Comparison of ENCODE assay signal across 1 cellular context in the genomic region with DNA sequence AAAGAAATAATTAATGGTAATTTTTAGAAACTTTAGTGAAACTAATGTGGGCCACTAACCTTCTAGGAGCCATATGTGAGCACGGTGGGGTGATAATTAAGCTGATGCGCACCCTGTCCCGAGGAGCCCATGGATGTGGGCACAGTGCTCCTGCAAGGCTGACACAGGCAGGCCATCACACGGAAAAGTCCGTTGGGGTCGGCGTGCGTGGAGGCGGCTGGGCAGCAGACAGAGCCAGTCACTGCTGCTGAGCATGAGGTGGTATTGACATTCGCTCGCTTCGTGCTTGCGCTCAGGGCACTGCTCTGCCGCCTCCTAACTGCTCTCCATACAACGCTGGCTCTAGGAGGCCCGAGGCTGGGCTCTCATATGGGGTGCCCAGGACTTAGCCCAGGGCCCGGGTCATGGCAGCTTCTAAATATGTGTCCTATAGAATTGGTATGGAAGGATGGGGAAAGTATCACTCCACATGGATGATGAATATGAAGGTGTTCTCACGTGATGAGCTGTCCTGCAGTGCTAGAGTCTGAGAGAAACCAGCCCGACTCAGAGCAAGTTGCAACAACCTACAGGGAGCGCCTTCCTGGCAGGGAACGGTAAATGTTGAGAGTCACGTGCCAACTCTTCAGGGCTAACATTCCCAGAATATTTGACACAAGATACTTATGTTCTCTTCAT.
TF ChIP-seq lines count a peak whose summit lies in the region.

No MANE protein-coding gene starts in this region.

TF ChIP-seq in WTC11, 78 proteins besides CTCF, POLR2A, EP300 and RAD21 (continued from another document):
- TF ChIP-seq ATF3 (CRISPR knock-in tag; conservative IDR thresholded peaks at IDR 0.05) = no peak
- TF ChIP-seq, protein P1, sequence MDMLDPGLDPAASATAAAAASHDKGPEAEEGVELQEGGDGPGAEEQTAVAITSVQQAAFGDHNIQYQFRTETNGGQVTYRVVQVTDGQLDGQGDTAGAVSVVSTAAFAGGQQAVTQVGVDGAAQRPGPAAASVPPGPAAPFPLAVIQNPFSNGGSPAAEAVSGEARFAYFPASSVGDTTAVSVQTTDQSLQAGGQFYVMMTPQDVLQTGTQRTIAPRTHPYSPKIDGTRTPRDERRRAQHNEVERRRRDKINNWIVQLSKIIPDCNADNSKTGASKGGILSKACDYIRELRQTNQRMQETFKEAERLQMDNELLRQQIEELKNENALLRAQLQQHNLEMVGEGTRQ (CRISPR knock-in tag; IDR thresholded peaks at IDR 0.05) = no peak
- TF ChIP-seq, protein P2, sequence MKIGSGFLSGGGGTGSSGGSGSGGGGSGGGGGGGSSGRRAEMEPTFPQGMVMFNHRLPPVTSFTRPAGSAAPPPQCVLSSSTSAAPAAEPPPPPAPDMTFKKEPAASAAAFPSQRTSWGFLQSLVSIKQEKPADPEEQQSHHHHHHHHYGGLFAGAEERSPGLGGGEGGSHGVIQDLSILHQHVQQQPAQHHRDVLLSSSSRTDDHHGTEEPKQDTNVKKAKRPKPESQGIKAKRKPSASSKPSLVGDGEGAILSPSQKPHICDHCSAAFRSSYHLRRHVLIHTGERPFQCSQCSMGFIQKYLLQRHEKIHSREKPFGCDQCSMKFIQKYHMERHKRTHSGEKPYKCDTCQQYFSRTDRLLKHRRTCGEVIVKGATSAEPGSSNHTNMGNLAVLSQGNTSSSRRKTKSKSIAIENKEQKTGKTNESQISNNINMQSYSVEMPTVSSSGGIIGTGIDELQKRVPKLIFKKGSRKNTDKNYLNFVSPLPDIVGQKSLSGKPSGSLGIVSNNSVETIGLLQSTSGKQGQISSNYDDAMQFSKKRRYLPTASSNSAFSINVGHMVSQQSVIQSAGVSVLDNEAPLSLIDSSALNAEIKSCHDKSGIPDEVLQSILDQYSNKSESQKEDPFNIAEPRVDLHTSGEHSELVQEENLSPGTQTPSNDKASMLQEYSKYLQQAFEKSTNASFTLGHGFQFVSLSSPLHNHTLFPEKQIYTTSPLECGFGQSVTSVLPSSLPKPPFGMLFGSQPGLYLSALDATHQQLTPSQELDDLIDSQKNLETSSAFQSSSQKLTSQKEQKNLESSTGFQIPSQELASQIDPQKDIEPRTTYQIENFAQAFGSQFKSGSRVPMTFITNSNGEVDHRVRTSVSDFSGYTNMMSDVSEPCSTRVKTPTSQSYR (CRISPR knock-in tag; IDR thresholded peaks at IDR 0.05) = no peak
- TF ChIP-seq, protein P3, sequence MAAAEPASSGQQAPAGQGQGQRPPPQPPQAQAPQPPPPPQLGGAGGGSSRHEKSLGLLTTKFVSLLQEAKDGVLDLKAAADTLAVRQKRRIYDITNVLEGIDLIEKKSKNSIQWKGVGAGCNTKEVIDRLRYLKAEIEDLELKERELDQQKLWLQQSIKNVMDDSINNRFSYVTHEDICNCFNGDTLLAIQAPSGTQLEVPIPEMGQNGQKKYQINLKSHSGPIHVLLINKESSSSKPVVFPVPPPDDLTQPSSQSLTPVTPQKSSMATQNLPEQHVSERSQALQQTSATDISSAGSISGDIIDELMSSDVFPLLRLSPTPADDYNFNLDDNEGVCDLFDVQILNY (CRISPR knock-in tag; IDR thresholded peaks at IDR 0.05) = no peak
- no peak for TF ChIP-seq FOXP1 (CRISPR knock-in tag; IDR thresholded peaks at IDR 0.05; ENCODE audit: borderline replicate concordance)
- TF ChIP-seq, protein P4, sequence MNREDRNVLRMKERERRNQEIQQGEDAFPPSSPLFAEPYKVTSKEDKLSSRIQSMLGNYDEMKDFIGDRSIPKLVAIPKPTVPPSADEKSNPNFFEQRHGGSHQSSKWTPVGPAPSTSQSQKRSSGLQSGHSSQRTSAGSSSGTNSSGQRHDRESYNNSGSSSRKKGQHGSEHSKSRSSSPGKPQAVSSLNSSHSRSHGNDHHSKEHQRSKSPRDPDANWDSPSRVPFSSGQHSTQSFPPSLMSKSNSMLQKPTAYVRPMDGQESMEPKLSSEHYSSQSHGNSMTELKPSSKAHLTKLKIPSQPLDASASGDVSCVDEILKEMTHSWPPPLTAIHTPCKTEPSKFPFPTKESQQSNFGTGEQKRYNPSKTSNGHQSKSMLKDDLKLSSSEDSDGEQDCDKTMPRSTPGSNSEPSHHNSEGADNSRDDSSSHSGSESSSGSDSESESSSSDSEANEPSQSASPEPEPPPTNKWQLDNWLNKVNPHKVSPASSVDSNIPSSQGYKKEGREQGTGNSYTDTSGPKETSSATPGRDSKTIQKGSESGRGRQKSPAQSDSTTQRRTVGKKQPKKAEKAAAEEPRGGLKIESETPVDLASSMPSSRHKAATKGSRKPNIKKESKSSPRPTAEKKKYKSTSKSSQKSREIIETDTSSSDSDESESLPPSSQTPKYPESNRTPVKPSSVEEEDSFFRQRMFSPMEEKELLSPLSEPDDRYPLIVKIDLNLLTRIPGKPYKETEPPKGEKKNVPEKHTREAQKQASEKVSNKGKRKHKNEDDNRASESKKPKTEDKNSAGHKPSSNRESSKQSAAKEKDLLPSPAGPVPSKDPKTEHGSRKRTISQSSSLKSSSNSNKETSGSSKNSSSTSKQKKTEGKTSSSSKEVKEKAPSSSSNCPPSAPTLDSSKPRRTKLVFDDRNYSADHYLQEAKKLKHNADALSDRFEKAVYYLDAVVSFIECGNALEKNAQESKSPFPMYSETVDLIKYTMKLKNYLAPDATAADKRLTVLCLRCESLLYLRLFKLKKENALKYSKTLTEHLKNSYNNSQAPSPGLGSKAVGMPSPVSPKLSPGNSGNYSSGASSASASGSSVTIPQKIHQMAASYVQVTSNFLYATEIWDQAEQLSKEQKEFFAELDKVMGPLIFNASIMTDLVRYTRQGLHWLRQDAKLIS (CRISPR knock-in tag; IDR thresholded peaks at IDR 0.05; ENCODE audit: borderline replicate concordance) = no peak
- no peak for TF ChIP-seq SP1 (CRISPR knock-in tag; conservative IDR thresholded peaks at IDR 0.05)
- TF ChIP-seq PRRX2 (CRISPR knock-in tag; IDR thresholded peaks at IDR 0.05) = no peak
- no peak for TF ChIP-seq OVOL2 (CRISPR knock-in tag; IDR thresholded peaks at IDR 0.05; ENCODE audit: borderline replicate concordance)
- TF ChIP-seq MLX (CRISPR knock-in tag; IDR thresholded peaks at IDR 0.05) = no peak
- TF ChIP-seq TP53 (CRISPR knock-in tag; IDR thresholded peaks at IDR 0.05) = no peak
